Comparison of ENCODE assay signal across 22 cellular contexts in genomic region chr11:128766687-128767086, GRCh38.
DNase-seq lines count a peak whose midpoint lies in the region; ATAC-seq, FAIRE-seq and TF ChIP-seq lines count a peak whose summit lies in the region.
"Had no signal": no experiment of that assay in that cellular context is flagged by ENCODE, and none has a peak within 500 bp of the region (broad histone marks: within the 10 kb centered on the region; RNA-seq: fewer than 3 reads in every experiment).

No MANE protein-coding gene starts in this region.

- H3K27ac Mint-ChIP-seq in effector memory CD8-positive, alpha-beta T cell, result peak overlapping the region; percentile 53 to 88
- no peak overlapping the region for H3K27ac Mint-ChIP-seq in chondrocyte (ENCODE audit: unreplicated experiment)
- H3K27ac Mint-ChIP-seq: activated CD8-positive, alpha-beta T cell treated with anti-CD3 and anti-CD28 coated beads, Interleukin-2, amount 10 ng/mL, durations not matched to agents 7 days and 5 days; WTC11 had no signal

- H3K9me3 ChIP-seq in right atrium auricular region (no peaks in the 10 kb centered on the region), kidney (ENCODE audit: control insufficient read depth in 1 of 2, low read length in 2 of 2) (no peaks in the 10 kb centered on the region)
- H3K9me3 ChIP-seq: neutrophil, tibial artery had no signal

- H3K27me3 Mint-ChIP-seq in effector memory CD8-positive, alpha-beta T cell, result no peaks in the 10 kb centered on the region
- H3K27me3 Mint-ChIP-seq in chondrocyte (ENCODE audit: low read depth), result no peaks in the 10 kb centered on the region
- H3K27me3 Mint-ChIP-seq: activated naive CD4-positive, alpha-beta T cell treated with anti-CD3 and anti-CD28 coated beads, Interleukin-2, amount 50 U/mL, for 24 hours had no signal

- TF ChIP-seq CTCF in right atrium auricular region (IDR thresholded peaks at IDR 0.05) (no peak), kidney (IDR thresholded peaks at IDR 0.05; ENCODE audit: borderline replicate concordance, extremely low read depth, insufficient read depth) (no peak), chondrocyte (IDR thresholded peaks at IDR 0.05) (no peak)

- H3K36me3 Mint-ChIP-seq in effector memory CD8-positive, alpha-beta T cell (ENCODE audit: insufficient read depth), result peaks cover 76% of the 10 kb centered on the region
- H3K36me3 Mint-ChIP-seq in chondrocyte (ENCODE audit: low read depth), result peaks cover 17% of the 10 kb centered on the region
- H3K36me3 Mint-ChIP-seq: brain, WTC11 had no signal

- no peaks in the 10 kb centered on the region for H3K9me3 Mint-ChIP-seq in effector memory CD8-positive, alpha-beta T cell
- H3K9me3 Mint-ChIP-seq in chondrocyte (ENCODE audit: low read depth), result no peaks in the 10 kb centered on the region
- H3K9me3 Mint-ChIP-seq: activated naive CD4-positive, alpha-beta T cell treated with anti-CD3 and anti-CD28 coated beads, Interleukin-2, amount 50 U/mL, for 24 hours; WTC11 had no signal

- peaks cover 26 to 28% of the 10 kb centered on the region in 2 donors for H3K4me1 Mint-ChIP-seq in effector memory CD8-positive, alpha-beta T cell (ENCODE audit: low read depth in 2 of 2)
- H3K4me1 Mint-ChIP-seq in chondrocyte (ENCODE audit: low read depth), result peaks cover 28% of the 10 kb centered on the region

- no peak for DNase-seq in Right ventricle myocardium inferior (ENCODE audit: missing footprints)
- no peak for DNase-seq in right atrium auricular region (ENCODE audit: low spot score)
- DNase-seq in effector memory CD8-positive, alpha-beta T cell, result no peak
- peak; percentile 84 for DNase-seq in kidney
- DNase-seq in chondrocyte (ENCODE audit: low spot score), result no peak
- no peak for DNase-seq in stimulated activated CD4-positive, alpha-beta T cell treated with anti-CD3 and anti-CD28 coated beads, Interleukin-1b, Interleukin-23, amount 100 ng/mL, for 48 hours
- DNase-seq: activated CD8-positive, alpha-beta T cell treated with anti-CD3 and anti-CD28 coated beads, Interleukin-2, amount 10 ng/mL, durations not matched to agents 7 days and 5 days; activated T-cell treated with anti-CD3 and anti-CD28 coated beads, Interleukin-2, amount 50 U/mL, for 48 hours; foreskin melanocyte; HCEC 1CT; NCI-H1694 treated with DMSO at 0.1 percent for 48 hours; stimulated activated naive CD4-positive, alpha-beta T cell; tibial artery had no signal

- no peak overlapping the region for H3K4me3 Mint-ChIP-seq in effector memory CD8-positive, alpha-beta T cell
- H3K4me3 Mint-ChIP-seq in chondrocyte (ENCODE audit: unreplicated experiment), result no peak overlapping the region
- H3K4me3 Mint-ChIP-seq: activated CD8-positive, alpha-beta T cell treated with anti-CD3 and anti-CD28 coated beads, Interleukin-2, amount 10 ng/mL, durations not matched to agents 7 days and 5 days; activated naive CD4-positive, alpha-beta T cell treated with anti-CD3 and anti-CD28 coated beads, Interleukin-2, amount 50 U/mL, for 24 hours; brain; WTC11 had no signal

- peak; percentile 82 for ATAC-seq in Right ventricle myocardium inferior
- ATAC-seq in effector memory CD8-positive, alpha-beta T cell (replicated peaks), result no peak
- no peak for ATAC-seq in HG02759 (IDR thresholded peaks at IDR 0.05; ENCODE audit: unreplicated experiment)
- no peak for ATAC-seq in HG03521 (IDR thresholded peaks at IDR 0.05; ENCODE audit: unreplicated experiment)
- ATAC-seq: activated CD8-positive, alpha-beta T cell treated with anti-CD3 and anti-CD28 coated beads, Interleukin-2, amount 10 ng/mL, durations not matched to agents 7 days and 5 days; Panc1; WTC11 had no signal

- no peaks in the 10 kb centered on the region for H3K27me3 ChIP-seq in right atrium auricular region
- H3K27me3 ChIP-seq: neutrophil had no signal

- intact Hi-C loops in Right ventricle myocardium inferior (cut with DNase I), result no loop called here
- intact Hi-C loops in kidney (cut with DNase I), result no loop called here

- H3K36me3 ChIP-seq in right atrium auricular region, result peaks cover 23% of the 10 kb centered on the region
- H3K36me3 ChIP-seq in kidney (ENCODE audit: control insufficient read depth in 1 of 2, insufficient read depth in 2 of 2, low read length in 2 of 2), result peaks cover 2 to 4% of the 10 kb centered on the region in 2 donors

- H3K4me1 ChIP-seq in right atrium auricular region, result peaks cover 0 to 32% of the 10 kb centered on the region in 2 donors
- peaks cover 0 to 17% of the 10 kb centered on the region in 2 donors for H3K4me1 ChIP-seq in kidney (ENCODE audit: control insufficient read depth in 1 of 2, insufficient read depth in 1 of 2, low read depth in 1 of 2, low read length in 2 of 2)

- H3K4me3 ChIP-seq in right atrium auricular region (no peak overlapping the region), kidney (ENCODE audit: low read length in 2 of 2) (no peak overlapping the region)
- H3K4me3 ChIP-seq: coronary artery, SK-N-MC, tibial artery had no signal

- no peak overlapping the region for H3K9ac ChIP-seq in kidney (ENCODE audit: low read length in 2 of 2)

- H3K27ac ChIP-seq in right atrium auricular region (peak overlapping the region in 1 of 2 donors; percentile 51), kidney (ENCODE audit: low read depth in 2 of 2, low read length in 2 of 2) (no peak overlapping the region)
- H3K27ac ChIP-seq: coronary artery, neutrophil, SK-N-MC, tibial artery had no signal

- no peak for FAIRE-seq in kidney (lab: Jason Lieb, UNC)
